9 cellular contexts compared by ENCODE assay signal in genomic region chr13:51125495-51126226, GRCh38. TPM values are rescaled to one million over a fixed set of nuclear protein-coding genes. Genes with fewer than 3 reads are reported as not detected.
A peak's percentile ranks its signal among the peaks of the same experiment; 100 is the strongest.
DNase-seq lines count a peak whose midpoint lies in the region; ATAC-seq and TF ChIP-seq lines count a peak whose summit lies in the region.
"Had no signal": no experiment of that assay in that cellular context is flagged by ENCODE, and none has a peak within 500 bp of the region (broad histone marks: within the 10 kb centered on the region; RNA-seq: fewer than 3 reads in every experiment).

No MANE protein-coding gene starts in this region.

- 39% methylated on average over 7 of the region's 7 CpGs for WGBS in esophagus muscularis mucosa

- no peaks in the 10 kb centered on the region for H3K9me3 ChIP-seq in CD4-positive, alpha-beta T cell (ENCODE audit: control insufficient read depth, low read length)
- no peaks in the 10 kb centered on the region for H3K9me3 ChIP-seq in esophagus muscularis mucosa
- no peaks in the 10 kb centered on the region for H3K9me3 ChIP-seq in upper lobe of right lung

- TF ChIP-seq CTCF in CD4-positive, alpha-beta T cell (IDR thresholded peaks at IDR 0.05) = peak; percentile 46
- TF ChIP-seq CTCF in esophagus muscularis mucosa (IDR thresholded peaks at IDR 0.05) = peak; percentile 59 to 74 (median 59)
- peak; percentile 77 for TF ChIP-seq CTCF in upper lobe of right lung (IDR thresholded peaks at IDR 0.05)

- H3K27ac Mint-ChIP-seq in CD4-positive, alpha-beta T cell = no peak overlapping the region
- no peak overlapping the region for H3K27ac Mint-ChIP-seq in natural killer cell treated with Interleukin-12 subunit alpha and Interleukin-12 subunit beta and Interleukin-15 and Interleukin-18, amount 100 ng/mL, for 72 hours

- H3K4me3 Mint-ChIP-seq in CD4-positive, alpha-beta T cell = no peak overlapping the region
- H3K4me3 Mint-ChIP-seq in natural killer cell treated with Interleukin-12 subunit alpha and Interleukin-12 subunit beta and Interleukin-15 and Interleukin-18, amount 100 ng/mL, for 72 hours = no peak overlapping the region

- no peak for TF ChIP-seq EP300 in esophagus muscularis mucosa (IDR thresholded peaks at IDR 0.05)

- ATAC-seq in CD4-positive, alpha-beta T cell (ENCODE audit: poor library complexity) = peak; percentile 46
- ATAC-seq in GM18909 (IDR thresholded peaks at IDR 0.05; ENCODE audit: poor library complexity, unreplicated experiment) (peak; percentile 90), HG03175 (IDR thresholded peaks at IDR 0.05; ENCODE audit: unreplicated experiment) (peak; percentile 93), upper lobe of right lung (peak; percentile 95)
- ATAC-seq in activated CD4-positive, CD25-positive, alpha-beta regulatory T cell treated with anti-CD3 and anti-CD28 coated beads, Interleukin-2, amount 50 U/mL, for 24 hours = peak; percentile 64 to 65
- ATAC-seq in natural killer cell treated with Interleukin-12 subunit alpha and Interleukin-12 subunit beta and Interleukin-15 and Interleukin-18, amount 100 ng/mL, for 72 hours = peak; percentile 66 to 71

- H3K27ac ChIP-seq in CD4-positive, alpha-beta T cell (ENCODE audit: low read depth, low read length) = no peak overlapping the region
- no peak overlapping the region for H3K27ac ChIP-seq in esophagus muscularis mucosa (replicated peaks in 1 of 4)
- H3K27ac ChIP-seq in upper lobe of right lung = no peak overlapping the region
- H3K27ac ChIP-seq: SK-N-MC had no signal

- peaks cover 4% of the 10 kb centered on the region for H3K4me1 Mint-ChIP-seq in CD4-positive, alpha-beta T cell (ENCODE audit: low read depth)
- peaks cover 0 to 3% of the 10 kb centered on the region in 2 donors for H3K4me1 Mint-ChIP-seq in natural killer cell treated with Interleukin-12 subunit alpha and Interleukin-12 subunit beta and Interleukin-15 and Interleukin-18, amount 100 ng/mL, for 72 hours (ENCODE audit: low read depth in 2 of 2)

- DNase-seq in CD4-positive, alpha-beta T cell = peak in 6 of 10 experiments; percentile 4 to 22 (median 8)
- DNase-seq in NCI-H2196 treated with DMSO at 0.1 percent for 48 hours (lab: John Stamatoyannopoulos, UW; ENCODE audit: unreplicated experiment) (peak; percentile 10), esophagus muscularis mucosa (ENCODE audit: extremely low spot score) (peak; percentile 89), upper lobe of right lung (peak; percentile 69)
- DNase-seq in natural killer cell treated with Interleukin-12 subunit alpha and Interleukin-12 subunit beta and Interleukin-15 and Interleukin-18, amount 100 ng/mL, for 72 hours (ENCODE audit: low spot score) = no peak

- H3K4me1 ChIP-seq in esophagus muscularis mucosa (no peaks in the 10 kb centered on the region), upper lobe of right lung (no peaks in the 10 kb centered on the region)

- peaks cover 15% of the 10 kb centered on the region for H3K27me3 Mint-ChIP-seq in CD4-positive, alpha-beta T cell
- peaks cover 25 to 34% of the 10 kb centered on the region in 2 donors for H3K27me3 Mint-ChIP-seq in natural killer cell treated with Interleukin-12 subunit alpha and Interleukin-12 subunit beta and Interleukin-15 and Interleukin-18, amount 100 ng/mL, for 72 hours

- no peak for TF ChIP-seq POLR2A in esophagus muscularis mucosa (IDR thresholded peaks at IDR 0.05; ENCODE audit: low read depth)

- H3K36me3 ChIP-seq in esophagus muscularis mucosa (no peaks in the 10 kb centered on the region), upper lobe of right lung (no peaks in the 10 kb centered on the region)

- H3K9me3 Mint-ChIP-seq in CD4-positive, alpha-beta T cell = peaks cover 10% of the 10 kb centered on the region
- H3K9me3 Mint-ChIP-seq in natural killer cell treated with Interleukin-12 subunit alpha and Interleukin-12 subunit beta and Interleukin-15 and Interleukin-18, amount 100 ng/mL, for 72 hours = no peaks in the 10 kb centered on the region

- no peaks in the 10 kb centered on the region for H3K27me3 ChIP-seq in CD4-positive, alpha-beta T cell (ENCODE audit: control insufficient read depth, insufficient read depth, low read length)
- H3K27me3 ChIP-seq in esophagus muscularis mucosa (no peaks in the 10 kb centered on the region), upper lobe of right lung (no peaks in the 10 kb centered on the region)

- no peaks in the 10 kb centered on the region for H3K36me3 Mint-ChIP-seq in CD4-positive, alpha-beta T cell (ENCODE audit: low read depth)
- no peaks in the 10 kb centered on the region for H3K36me3 Mint-ChIP-seq in natural killer cell treated with Interleukin-12 subunit alpha and Interleukin-12 subunit beta and Interleukin-15 and Interleukin-18, amount 100 ng/mL, for 72 hours

- H3K4me3 ChIP-seq in esophagus muscularis mucosa = no peak overlapping the region
- H3K4me3 ChIP-seq in upper lobe of right lung = no peak overlapping the region
- H3K4me3 ChIP-seq: SK-N-MC had no signal

- intact Hi-C loops in CD4-positive, alpha-beta T cell (cut with DNase I, micrococcal nuclease) = loop anchor here (5.0 to 10.0 kb wide), 5 partner anchors 159 to 1079 kb away; partner anchors contain the start of gene NEK5 (in 2 of the 2)
- intact Hi-C loops in esophagus muscularis mucosa (cut with DNase I) (loop anchor here (5.0 kb wide), 1 partner anchor 162 kb away; no protein-coding TSS in a partner anchor), upper lobe of right lung (cut with DNase I) (loop anchor here (5.0 kb wide), 1 partner anchor 162 kb away; no protein-coding TSS in a partner anchor)

- CTCF ChIA-PET in CD4-positive, alpha-beta T cell (lab: Charles Lee) = interaction anchor here (1.2 to 1.5 kb wide), 3 partner anchors 15 to 672 kb away, joined by 5 to 8 read pairs (median 7); no protein-coding TSS in a partner anchor

- POLR2A ChIA-PET in CD4-positive, alpha-beta T cell (lab: Charles Lee) = interaction anchor here (1.0 kb wide), 1 partner anchor 673 kb away, joined by 3 read pairs; no protein-coding TSS in a partner anchor

RNA-seq across cellular contexts. Expression of gene C13orf42, which starts 14.6 kb away (rescaled TPM):
- total RNA-seq in CD4-positive, alpha-beta T cell = not detected
- total RNA-seq in esophagus muscularis mucosa (not detected), upper lobe of right lung (not detected)
- not detected for total RNA-seq in natural killer cell treated with Interleukin-12 subunit alpha and Interleukin-12 subunit beta and Interleukin-15 and Interleukin-18, amount 100 ng/mL, for 72 hours
